Comparison of ENCODE assay signal across 8 cellular contexts in genomic region chr11:104946907-104947306, GRCh38. TPM values are rescaled to one million over a fixed set of nuclear protein-coding genes. Genes with fewer than 3 reads are reported as not detected.
DNase-seq lines count a peak whose midpoint lies in the region; ATAC-seq and TF ChIP-seq lines count a peak whose summit lies in the region.

No MANE protein-coding gene starts in this region.

- intact Hi-C loops in lower lobe of right lung (cut with DNase I) = no loop called here

- H3K27ac ChIP-seq in brain microvascular endothelial cell = no peak overlapping the region
- no peak overlapping the region for H3K27ac ChIP-seq in lower lobe of right lung

- peak; percentile 4 to 62 (median 24) for DNase-seq in NCI-H1417 (lab: John Stamatoyannopoulos, UW)
- no peak for DNase-seq in NCI-H1417 treated with DMSO at 0.1 percent for 48 hours (lab: John Stamatoyannopoulos, UW)
- peak; percentile 3 for DNase-seq in NCI-H748 treated with DMSO at 0.1 percent for 48 hours (lab: John Stamatoyannopoulos, UW)
- peak; percentile 47 for DNase-seq in brain microvascular endothelial cell
- no peak for DNase-seq in lower lobe of right lung
- no peak for DNase-seq in NCI-H1048 (lab: John Stamatoyannopoulos, UW)

- in situ Hi-C loops in brain microvascular endothelial cell (cut with HindIII; ENCODE audit: low pct_ligation_motif_present, low sequenced_read_pairs) = no loop called here

- H3K36me3 ChIP-seq in brain microvascular endothelial cell (replicated peaks) (peaks cover 9% of the 10 kb centered on the region), lower lobe of right lung (peaks cover 98% of the 10 kb centered on the region)

- H3K9me3 ChIP-seq in lower lobe of right lung = no peaks in the 10 kb centered on the region

- H3K4me3 ChIP-seq in brain microvascular endothelial cell (ENCODE audit: low read depth, low read length) = no peak overlapping the region
- no peak overlapping the region for H3K4me3 ChIP-seq in lower lobe of right lung

- ATAC-seq in GM18520 (IDR thresholded peaks at IDR 0.05; ENCODE audit: unreplicated experiment) (peak; percentile 74), HG03025 (IDR thresholded peaks at IDR 0.05; ENCODE audit: low FRiP score, unreplicated experiment) (peak; percentile 87), lower lobe of right lung (peak; percentile 58 to 80)

- H3K4me1 ChIP-seq in lower lobe of right lung = no peaks in the 10 kb centered on the region

- H3K27me3 ChIP-seq in brain microvascular endothelial cell (replicated peaks) = no peaks in the 10 kb centered on the region
- no peaks in the 10 kb centered on the region for H3K27me3 ChIP-seq in lower lobe of right lung (ENCODE audit: low read depth)

- peak; percentile 50 for TF ChIP-seq CTCF in brain microvascular endothelial cell (IDR thresholded peaks at IDR 0.05; ENCODE audit: low read depth, low read length, missing control alignments)
- peak; percentile 65 for TF ChIP-seq CTCF in lower lobe of right lung (IDR thresholded peaks at IDR 0.05)

RNA-seq across cellular contexts. Expression of gene CASP4, which starts 21.5 kb away (rescaled TPM):
- total RNA-seq in lower lobe of right lung = 113 TPM

RNA-seq across cellular contexts. Expression of gene CASP12, which starts 48.6 kb away (rescaled TPM):
- total RNA-seq in lower lobe of right lung = 1.6 TPM

Comparison
In these comparisons a context has a peak if more than half of its experiments do, and no peak if none do; other contexts are left out.
1. DNase-seq: peak in NCI-H1417 (3 of 3), NCI-H748 treated with DMSO at 0.1 percent for 48 hours (single experiment) and brain microvascular endothelial cell (single experiment); none in NCI-H1417 treated with DMSO at 0.1 percent for 48 hours (single experiment), lower lobe of right lung (single experiment) and NCI-H1048 (single experiment).
2. Peak in every context shown above with its lines, with median percentiles within 50 percentile points of each other: ATAC-seq.